In genomic region chr12:49970030-49970429, GRCh38 we compare ENCODE assay signal across 24 cellular contexts. TPM values are rescaled to one million over a fixed set of nuclear protein-coding genes. Genes with fewer than 3 reads are reported as not detected.
"Had no signal": no experiment of that assay in that cellular context is flagged by ENCODE, and none has a peak within 500 bp of the region (broad histone marks: within the 10 kb centered on the region; RNA-seq: fewer than 3 reads in every experiment).

No MANE protein-coding gene starts in this region.

- H3K4me1 Mint-ChIP-seq: activated T-helper 17 cell treated with anti-CD3 and anti-CD28 coated beads, Interleukin-2, amount 50 U/mL, for 72 hours had no signal

- H3K4me3 Mint-ChIP-seq: activated CD4-positive, alpha-beta memory T cell treated with anti-CD3 and anti-CD28 coated beads for 36 hours; activated CD4-positive, alpha-beta T cell treated with anti-CD3 and anti-CD28 coated beads, Interleukin-2, amount 10 ng/mL, durations not matched to agents 7 days and 5 days; activated naive CD4-positive, alpha-beta T cell treated with anti-CD3 and anti-CD28 coated beads for 36 hours; activated naive CD8-positive, alpha-beta T cell; activated T-helper 17 cell treated with anti-CD3 and anti-CD28 coated beads, Interleukin-2, amount 50 U/mL, for 72 hours; brain; T-helper 17 cell; WTC11 had no signal

- ATAC-seq: activated T-helper 17 cell treated with anti-CD3 and anti-CD28 coated beads, Interleukin-2, amount 50 U/mL, for 72 hours; T-helper 17 cell; WTC11 had no signal

- H3K36me3 Mint-ChIP-seq: activated CD4-positive, alpha-beta memory T cell treated with anti-CD3 and anti-CD28 coated beads for 36 hours; activated naive CD8-positive, alpha-beta T cell; brain; WTC11 had no signal

- H3K27ac Mint-ChIP-seq: activated CD4-positive, alpha-beta memory T cell treated with anti-CD3 and anti-CD28 coated beads for 36 hours; activated CD4-positive, alpha-beta T cell treated with anti-CD3 and anti-CD28 coated beads, Interleukin-2, amount 10 ng/mL, durations not matched to agents 7 days and 5 days; activated naive CD4-positive, alpha-beta T cell treated with anti-CD3 and anti-CD28 coated beads for 36 hours; activated naive CD8-positive, alpha-beta T cell; activated T-helper 17 cell treated with anti-CD3 and anti-CD28 coated beads, Interleukin-2, amount 50 U/mL, for 72 hours; brain; T-helper 17 cell; WTC11 had no signal

- DNase-seq: activated CD4-positive, alpha-beta memory T cell treated with anti-CD3 and anti-CD28 coated beads for 36 hours; activated CD4-positive, alpha-beta T cell treated with anti-CD3 and anti-CD28 coated beads, Interleukin-2, amount 10 ng/mL, durations not matched to agents 7 days and 5 days; activated gamma-delta T cell; activated naive CD4-positive, alpha-beta T cell treated with anti-CD3 and anti-CD28 coated beads for 36 hours; activated T-cell treated with anti-CD3 and anti-CD28 coated beads for 4 hours; activated T-cell treated with anti-CD3 and anti-CD28 coated beads, Interleukin-2, amount 50 U/mL, for 48 hours; NCI-H1105 treated with DMSO at 0.1 percent for 48 hours; NCI-H1436 treated with DMSO at 0.1 percent for 48 hours; NCI-H187; NCI-H2081; NCI-H446; NCI-H524; NCI-H748 treated with DMSO at 0.1 percent for 48 hours; SIG-M5; T-helper 17 cell; T-helper 9 cell had no signal

- H3K9me3 Mint-ChIP-seq: activated CD4-positive, alpha-beta memory T cell treated with anti-CD3 and anti-CD28 coated beads for 36 hours; activated CD4-positive, alpha-beta T cell treated with anti-CD3 and anti-CD28 coated beads, Interleukin-2, amount 10 ng/mL, durations not matched to agents 7 days and 5 days; activated naive CD4-positive, alpha-beta T cell treated with anti-CD3 and anti-CD28 coated beads for 36 hours; activated T-helper 17 cell treated with anti-CD3 and anti-CD28 coated beads, Interleukin-2, amount 50 U/mL, for 72 hours; brain; WTC11 had no signal

RNA-seq across cellular contexts. Expression of gene AQP6, which starts 2.7 kb away (rescaled TPM):
- total RNA-seq: activated CD4-positive, alpha-beta memory T cell treated with anti-CD3 and anti-CD28 coated beads for 36 hours; activated CD4-positive, alpha-beta T cell treated with anti-CD3 and anti-CD28 coated beads, Interleukin-2, amount 10 ng/mL, durations not matched to agents 7 days and 5 days; activated CD8-positive, alpha-beta memory T cell treated with anti-CD3 and anti-CD28 coated beads for 36 hours; activated naive CD4-positive, alpha-beta T cell treated with anti-CD3 and anti-CD28 coated beads for 36 hours; activated T-helper 17 cell treated with anti-CD3 and anti-CD28 coated beads, Interleukin-2, amount 50 U/mL, for 72 hours; astrocyte; OCI-LY7; RPMI7951; T-helper 17 cell had no signal

RNA-seq across cellular contexts. Expression of gene AQP5, which starts 8.4 kb away (rescaled TPM):
- total RNA-seq: activated CD4-positive, alpha-beta memory T cell treated with anti-CD3 and anti-CD28 coated beads for 36 hours; activated CD4-positive, alpha-beta T cell treated with anti-CD3 and anti-CD28 coated beads, Interleukin-2, amount 10 ng/mL, durations not matched to agents 7 days and 5 days; activated CD8-positive, alpha-beta memory T cell treated with anti-CD3 and anti-CD28 coated beads for 36 hours; activated naive CD4-positive, alpha-beta T cell treated with anti-CD3 and anti-CD28 coated beads for 36 hours; activated T-helper 17 cell treated with anti-CD3 and anti-CD28 coated beads, Interleukin-2, amount 50 U/mL, for 72 hours; astrocyte; OCI-LY7; RPMI7951; T-helper 17 cell had no signal

RNA-seq across cellular contexts. Expression of gene AQP2, which starts 19.5 kb away (rescaled TPM):
- total RNA-seq: activated CD4-positive, alpha-beta memory T cell treated with anti-CD3 and anti-CD28 coated beads for 36 hours; activated CD4-positive, alpha-beta T cell treated with anti-CD3 and anti-CD28 coated beads, Interleukin-2, amount 10 ng/mL, durations not matched to agents 7 days and 5 days; activated CD8-positive, alpha-beta memory T cell treated with anti-CD3 and anti-CD28 coated beads for 36 hours; activated naive CD4-positive, alpha-beta T cell treated with anti-CD3 and anti-CD28 coated beads for 36 hours; activated T-helper 17 cell treated with anti-CD3 and anti-CD28 coated beads, Interleukin-2, amount 50 U/mL, for 72 hours; astrocyte; OCI-LY7; RPMI7951; T-helper 17 cell; WTC11 had no signal
